Comparison of ENCODE assay signal across 21 cellular contexts in the genomic region with DNA sequence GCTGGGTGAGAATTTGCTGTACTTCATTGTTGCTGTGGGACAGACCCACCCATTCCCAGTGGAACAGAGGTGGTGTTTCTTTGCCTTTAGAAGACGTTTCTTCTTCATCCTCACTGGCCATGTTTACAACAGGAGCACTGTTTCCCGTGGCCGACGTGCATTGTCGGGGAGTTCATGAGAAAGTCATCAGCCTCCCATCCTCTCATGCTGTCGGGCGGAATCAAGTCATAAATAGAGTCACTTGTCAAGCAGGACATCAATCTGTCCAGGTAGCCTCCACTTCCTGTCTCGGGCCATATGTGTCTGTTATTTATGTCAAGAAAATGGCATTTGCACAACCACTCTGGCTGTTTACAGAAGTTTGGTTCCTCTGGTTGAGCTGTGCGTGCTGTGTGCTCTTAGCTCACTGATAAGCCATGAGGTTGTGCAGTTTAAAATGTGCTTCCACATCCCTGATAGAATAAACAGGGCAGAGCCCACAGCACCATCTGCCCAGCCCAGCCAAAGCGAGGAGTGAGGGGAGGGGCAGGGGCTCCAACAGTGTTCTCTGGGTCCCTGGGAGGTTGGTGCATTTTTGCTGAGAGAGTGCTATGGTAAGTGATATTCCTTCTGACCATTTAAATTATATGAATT.
"Had no signal": no experiment of that assay in that cellular context is flagged by ENCODE, and none has a peak within 500 bp of the region (broad histone marks: within the 10 kb centered on the region; RNA-seq: fewer than 3 reads in every experiment).

No MANE protein-coding gene starts in this region.

- H3K4me1 Mint-ChIP-seq: natural killer cell; stimulated activated effector memory CD8-positive, alpha-beta T cell treated with anti-CD3 and anti-CD28 coated beads, Interleukin-12 subunit alpha, Interleukin-12 subunit beta, amount 100 ng/mL, for 72 hours had no signal

- H3K4me3 ChIP-seq: coronary artery, heart left ventricle, mucosa of descending colon, ovary, suprapubic skin, thyroid gland had no signal

- H3K9me3 Mint-ChIP-seq: endodermal cell, type B pancreatic cell had no signal

- H3K4me3 Mint-ChIP-seq: endodermal cell; natural killer cell; neural crest cell; stimulated activated effector memory CD8-positive, alpha-beta T cell treated with anti-CD3 and anti-CD28 coated beads, Interleukin-12 subunit alpha, Interleukin-12 subunit beta, amount 100 ng/mL, for 72 hours; type B pancreatic cell had no signal

- H3K4me1 ChIP-seq: heart left ventricle, suprapubic skin, thyroid gland had no signal

- DNase-seq: effector CD4-positive, alpha-beta T cell; endodermal cell; erythroblast; foreskin melanocyte; heart left ventricle; hippocampal formation; mammary epithelial cell; mucosa of descending colon; natural killer cell; nucleus accumbens; ovary; right cardiac atrium; stimulated activated CD4-positive, alpha-beta T cell treated with anti-CD3 and anti-CD28 coated beads, Interleukin-4, amount 100 ng/mL, for 1 hour; stimulated activated CD8-positive, alpha-beta memory T cell treated with anti-CD3 and anti-CD28 coated beads, Interleukin-4, amount 100 ng/mL, for 48 hours; stimulated activated naive CD8-positive, alpha-beta T cell treated with anti-CD3 and anti-CD28 coated beads, Interleukin-15, Interleukin-2, amounts not matched to agents 100 U/mL and 50 U/mL, for 24 hours; thyroid gland had no signal

- H3K9me3 ChIP-seq: mucosa of descending colon, ovary, suprapubic skin, thyroid gland had no signal

- H3K27me3 ChIP-seq: ovary, thyroid gland had no signal

- H3K36me3 ChIP-seq: heart left ventricle, ovary, suprapubic skin, thyroid gland had no signal

- H3K27ac Mint-ChIP-seq: endodermal cell; natural killer cell; stimulated activated effector memory CD8-positive, alpha-beta T cell treated with anti-CD3 and anti-CD28 coated beads, Interleukin-12 subunit alpha, Interleukin-12 subunit beta, amount 100 ng/mL, for 72 hours; type B pancreatic cell had no signal

- H3K27ac ChIP-seq: coronary artery, heart left ventricle, ovary, suprapubic skin, thyroid gland had no signal

- H3K36me3 Mint-ChIP-seq: natural killer cell; stimulated activated effector memory CD8-positive, alpha-beta T cell treated with anti-CD3 and anti-CD28 coated beads, Interleukin-12 subunit alpha, Interleukin-12 subunit beta, amount 100 ng/mL, for 72 hours; type B pancreatic cell had no signal
